Comparison of ENCODE assay signal across 22 cellular contexts in genomic region chr5:175487514-175488222, GRCh38. TPM values are rescaled to one million over a fixed set of nuclear protein-coding genes. Genes with fewer than 3 reads are reported as not detected.
DNase-seq lines count a peak whose midpoint lies in the region; ATAC-seq, FAIRE-seq and TF ChIP-seq lines count a peak whose summit lies in the region.
"Had no signal": no experiment of that assay in that cellular context is flagged by ENCODE, and none has a peak within 500 bp of the region (broad histone marks: within the 10 kb centered on the region; RNA-seq: fewer than 3 reads in every experiment).

No MANE protein-coding gene starts in this region.

- H3K36me3 Mint-ChIP-seq in activated T-cell treated with anti-CD3 and anti-CD28 coated beads, Interleukin-2, amount 50 U/mL, for 72 hours (ENCODE audit: insufficient read depth in 2 of 2) = peaks cover 19 to 51% of the 10 kb centered on the region in 2 donors
- peaks cover 70% of the 10 kb centered on the region for H3K36me3 Mint-ChIP-seq in activated T-helper 1 cell treated with anti-CD3 and anti-CD28 coated beads, Interleukin-12 subunit alpha, Interleukin-12 subunit beta, Interleukin-2, Interleukin-4 antibody, amounts not matched to agents 30 ng/mL and 10 ng/mL and 1 ng/mL, durations not matched to agents 14 hours and 24 hours and 36 hours (ENCODE audit: low read depth)

- intact Hi-C loops in activated T-helper 1 cell treated with anti-CD3 and anti-CD28 coated beads, Interleukin-12 subunit alpha, Interleukin-12 subunit beta, Interleukin-2, Interleukin-4 antibody, amounts not matched to agents 30 ng/mL and 10 ng/mL and 1 ng/mL, durations not matched to agents 14 hours and 24 hours and 36 hours (cut with micrococcal nuclease) = no loop called here
- intact Hi-C loops in mucosa of descending colon (cut with DNase I, micrococcal nuclease) = no loop called here

- H3K9me3 ChIP-seq in mucosa of descending colon = no peaks in the 10 kb centered on the region
- H3K9me3 ChIP-seq: pancreas, sigmoid colon had no signal

- no peaks in the 10 kb centered on the region for H3K27me3 Mint-ChIP-seq in activated T-cell treated with anti-CD3 and anti-CD28 coated beads, Interleukin-2, amount 50 U/mL, for 72 hours (ENCODE audit: low read depth)
- no peaks in the 10 kb centered on the region for H3K27me3 Mint-ChIP-seq in activated T-helper 1 cell treated with anti-CD3 and anti-CD28 coated beads, Interleukin-12 subunit alpha, Interleukin-12 subunit beta, Interleukin-2, Interleukin-4 antibody, amounts not matched to agents 30 ng/mL and 10 ng/mL and 1 ng/mL, durations not matched to agents 14 hours and 24 hours and 36 hours (ENCODE audit: insufficient read depth)
- H3K27me3 Mint-ChIP-seq: memory B cell, naive B cell had no signal

- peak overlapping the region; percentile 3 to 15 for H3K4me3 Mint-ChIP-seq in activated T-cell treated with anti-CD3 and anti-CD28 coated beads, Interleukin-2, amount 50 U/mL, for 72 hours
- no peak overlapping the region for H3K4me3 Mint-ChIP-seq in activated T-helper 1 cell treated with anti-CD3 and anti-CD28 coated beads, Interleukin-12 subunit alpha, Interleukin-12 subunit beta, Interleukin-2, Interleukin-4 antibody, amounts not matched to agents 30 ng/mL and 10 ng/mL and 1 ng/mL, durations not matched to agents 14 hours and 24 hours and 36 hours
- H3K4me3 Mint-ChIP-seq: memory B cell had no signal

- peak overlapping the region; percentile 32 for H3K27ac Mint-ChIP-seq in activated T-cell treated with anti-CD3 and anti-CD28 coated beads, Interleukin-2, amount 50 U/mL, for 72 hours
- peak overlapping the region; percentile 59 for H3K27ac Mint-ChIP-seq in activated T-helper 1 cell treated with anti-CD3 and anti-CD28 coated beads, Interleukin-12 subunit alpha, Interleukin-12 subunit beta, Interleukin-2, Interleukin-4 antibody, amounts not matched to agents 30 ng/mL and 10 ng/mL and 1 ng/mL, durations not matched to agents 14 hours and 24 hours and 36 hours
- H3K27ac Mint-ChIP-seq: memory B cell had no signal

- no peak for FAIRE-seq in D721Med (lab: Jason Lieb, UNC)
- FAIRE-seq: endothelial cell of umbilical vein, G401.6, H1, pancreas had no signal

- TF ChIP-seq CTCF in D721Med (IDR thresholded peaks at IDR 0.05; ENCODE audit: insufficient read depth, missing control alignments) (no peak), mucosa of descending colon (IDR thresholded peaks at IDR 0.05) (no peak)

- peaks cover 92% of the 10 kb centered on the region for H3K4me1 Mint-ChIP-seq in activated T-cell treated with anti-CD3 and anti-CD28 coated beads, Interleukin-2, amount 50 U/mL, for 72 hours (ENCODE audit: low read depth)
- peaks cover 70% of the 10 kb centered on the region for H3K4me1 Mint-ChIP-seq in activated T-helper 1 cell treated with anti-CD3 and anti-CD28 coated beads, Interleukin-12 subunit alpha, Interleukin-12 subunit beta, Interleukin-2, Interleukin-4 antibody, amounts not matched to agents 30 ng/mL and 10 ng/mL and 1 ng/mL, durations not matched to agents 14 hours and 24 hours and 36 hours (ENCODE audit: low read depth)

- no peak for DNase-seq in activated T-cell treated with anti-CD3 and anti-CD28 coated beads, Interleukin-2, amount 50 U/mL, for 72 hours
- DNase-seq in activated T-cell treated with anti-CD3 and anti-CD28 coated beads for 4 hours (no peak), D721Med (ENCODE audit: insufficient read length, low spot score) (peak; percentile 64), mucosa of descending colon (no peak), T-helper 9 cell (no peak), SW 1271 (lab: John Stamatoyannopoulos, UW) (no peak)
- DNase-seq in activated T-helper 1 cell treated with anti-CD3 and anti-CD28 coated beads, Interleukin-12 subunit alpha, Interleukin-12 subunit beta, Interleukin-2, Interleukin-4 antibody, amounts not matched to agents 30 ng/mL and 10 ng/mL and 1 ng/mL, durations not matched to agents 14 hours and 24 hours and 36 hours (ENCODE audit: low spot score) = no peak
- DNase-seq: activated T-cell treated with anti-CD3 and anti-CD28 coated beads, Interleukin-2, amount 50 U/mL, for 48 hours; amniotic stem cell; caudate nucleus; dermis blood vessel endothelial cell; naive B cell; NCI-H1048; NCI-H187 treated with DMSO at 0.1 percent for 48 hours; pancreas; sigmoid colon; stimulated activated CD8-positive, alpha-beta memory T cell treated with anti-CD3 and anti-CD28 coated beads, Interleukin-4, amount 100 ng/mL, for 48 hours had no signal

- H3K9me3 Mint-ChIP-seq in activated T-cell treated with anti-CD3 and anti-CD28 coated beads, Interleukin-2, amount 50 U/mL, for 72 hours = no peaks in the 10 kb centered on the region
- no peaks in the 10 kb centered on the region for H3K9me3 Mint-ChIP-seq in activated T-helper 1 cell treated with anti-CD3 and anti-CD28 coated beads, Interleukin-12 subunit alpha, Interleukin-12 subunit beta, Interleukin-2, Interleukin-4 antibody, amounts not matched to agents 30 ng/mL and 10 ng/mL and 1 ng/mL, durations not matched to agents 14 hours and 24 hours and 36 hours
- H3K9me3 Mint-ChIP-seq: memory B cell, naive B cell had no signal

- ATAC-seq in activated T-cell treated with anti-CD3 and anti-CD28 coated beads, Interleukin-2, amount 50 U/mL, for 72 hours (replicated peaks in 1 of 2) = no peak
- peak; percentile 67 for ATAC-seq in mucosa of descending colon
- ATAC-seq: pancreas had no signal

- H3K4me1 ChIP-seq in mucosa of descending colon (ENCODE audit: low read depth) = peaks cover 4% of the 10 kb centered on the region
- H3K4me1 ChIP-seq: sigmoid colon had no signal

- H3K36me3 ChIP-seq in mucosa of descending colon (ENCODE audit: low read depth) = no peaks in the 10 kb centered on the region

- H3K4me3 ChIP-seq in mucosa of descending colon = no peak overlapping the region
- H3K4me3 ChIP-seq: pancreas, sigmoid colon had no signal

RNA-seq across cellular contexts. Expression of gene SFXN1, which starts 9.3 kb away (rescaled TPM):
- 100 to 1,000 TPM; 150 to 151 TPM for total RNA-seq in activated T-cell treated with anti-CD3 and anti-CD28 coated beads, Interleukin-2, amount 50 U/mL, for 72 hours
- 394 and 397 TPM in 2 replicates for total RNA-seq in activated T-helper 1 cell treated with anti-CD3 and anti-CD28 coated beads, Interleukin-12 subunit alpha, Interleukin-12 subunit beta, Interleukin-2, Interleukin-4 antibody, amounts not matched to agents 30 ng/mL and 10 ng/mL and 1 ng/mL, durations not matched to agents 14 hours and 24 hours and 36 hours
- total RNA-seq in mucosa of descending colon = 100 to 1,000 TPM in 1 of 3 donors, 10 to 100 TPM in 2; 56.8 to 122 (median 92.5) TPM

RNA-seq across cellular contexts. Expression of gene DRD1, which starts 43.7 kb away (rescaled TPM):
- total RNA-seq in activated T-cell treated with anti-CD3 and anti-CD28 coated beads, Interleukin-2, amount 50 U/mL, for 72 hours = not detected
- total RNA-seq in activated T-helper 1 cell treated with anti-CD3 and anti-CD28 coated beads, Interleukin-12 subunit alpha, Interleukin-12 subunit beta, Interleukin-2, Interleukin-4 antibody, amounts not matched to agents 30 ng/mL and 10 ng/mL and 1 ng/mL, durations not matched to agents 14 hours and 24 hours and 36 hours = not detected in 2 replicates
- total RNA-seq in mucosa of descending colon = under 1 TPM in 1 of 3 donors, not detected in 2; 0.09 TPM
- total RNA-seq: dermis blood vessel endothelial cell, endothelial cell of umbilical vein, LHCN-M2, sigmoid colon had no signal
